In the genomic region with DNA sequence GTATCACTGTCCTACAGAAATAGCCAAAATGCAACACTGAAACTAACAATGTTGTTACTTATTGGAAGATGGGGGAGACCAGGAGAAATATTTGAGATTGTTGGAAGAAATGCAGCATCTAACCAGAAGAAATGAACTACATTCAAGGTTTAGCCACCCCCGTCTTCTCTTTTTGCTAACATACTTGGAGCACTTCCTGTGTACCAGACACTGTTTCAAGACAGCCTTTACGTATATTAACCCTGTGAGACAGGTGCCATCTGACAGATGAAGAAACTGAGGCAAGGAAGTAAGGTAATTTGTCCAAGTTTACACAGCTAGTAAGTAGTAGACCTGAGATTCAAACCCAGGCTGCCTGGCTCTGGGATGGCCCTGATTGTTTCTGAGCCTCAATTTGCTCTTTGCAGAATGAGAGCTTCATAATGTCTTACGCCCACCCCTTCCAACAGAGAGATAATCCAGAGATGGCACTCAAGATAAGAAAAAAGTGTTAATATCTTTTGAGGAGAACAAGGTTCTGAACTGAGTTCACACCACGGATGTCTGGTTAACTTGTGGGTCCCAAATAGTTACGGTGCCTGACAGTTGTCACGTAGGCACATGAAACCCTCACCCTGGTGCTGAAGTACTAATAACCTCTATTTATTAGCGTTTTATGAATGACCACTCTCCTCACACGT, we compare ENCODE assay signal across 1 cellular context.
TF ChIP-seq lines count a peak whose summit lies in the region.

No MANE protein-coding gene starts in this region.

TF ChIP-seq in IMR-90, 13 proteins besides CTCF, POLR2A, EP300 and RAD21:
- no peak for TF ChIP-seq BHLHE40 (IDR thresholded peaks at IDR 0.05; ENCODE audit: low read depth, low read length)
- TF ChIP-seq SMC3 (IDR thresholded peaks at IDR 0.05; ENCODE audit: low read depth, low read length): no peak
- no peak for TF ChIP-seq CEBPB (IDR thresholded peaks at IDR 0.05; ENCODE audit: low read depth, low read length)
- no peak for TF ChIP-seq CHD1 (IDR thresholded peaks at IDR 0.05; ENCODE audit: low read depth, low read length)
- TF ChIP-seq, protein P1, sequence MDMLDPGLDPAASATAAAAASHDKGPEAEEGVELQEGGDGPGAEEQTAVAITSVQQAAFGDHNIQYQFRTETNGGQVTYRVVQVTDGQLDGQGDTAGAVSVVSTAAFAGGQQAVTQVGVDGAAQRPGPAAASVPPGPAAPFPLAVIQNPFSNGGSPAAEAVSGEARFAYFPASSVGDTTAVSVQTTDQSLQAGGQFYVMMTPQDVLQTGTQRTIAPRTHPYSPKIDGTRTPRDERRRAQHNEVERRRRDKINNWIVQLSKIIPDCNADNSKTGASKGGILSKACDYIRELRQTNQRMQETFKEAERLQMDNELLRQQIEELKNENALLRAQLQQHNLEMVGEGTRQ (IDR thresholded peaks at IDR 0.05; ENCODE audit: low read depth, low read length): no peak
- TF ChIP-seq MXI1 (IDR thresholded peaks at IDR 0.05; ENCODE audit: borderline replicate concordance, low read depth, low read length): no peak
- TF ChIP-seq, protein P2, sequence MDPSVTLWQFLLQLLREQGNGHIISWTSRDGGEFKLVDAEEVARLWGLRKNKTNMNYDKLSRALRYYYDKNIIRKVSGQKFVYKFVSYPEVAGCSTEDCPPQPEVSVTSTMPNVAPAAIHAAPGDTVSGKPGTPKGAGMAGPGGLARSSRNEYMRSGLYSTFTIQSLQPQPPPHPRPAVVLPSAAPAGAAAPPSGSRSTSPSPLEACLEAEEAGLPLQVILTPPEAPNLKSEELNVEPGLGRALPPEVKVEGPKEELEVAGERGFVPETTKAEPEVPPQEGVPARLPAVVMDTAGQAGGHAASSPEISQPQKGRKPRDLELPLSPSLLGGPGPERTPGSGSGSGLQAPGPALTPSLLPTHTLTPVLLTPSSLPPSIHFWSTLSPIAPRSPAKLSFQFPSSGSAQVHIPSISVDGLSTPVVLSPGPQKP (IDR thresholded peaks at IDR 0.05; ENCODE audit: borderline replicate concordance, low read depth, low read length): no peak
- TF ChIP-seq FOS (IDR thresholded peaks at IDR 0.05; ENCODE audit: low read depth, low read length): no peak
- no peak for TF ChIP-seq MAFK (IDR thresholded peaks at IDR 0.05; ENCODE audit: low read depth, low read length)
